ENCODE assay signal across 16 cellular contexts in the genomic region with DNA sequence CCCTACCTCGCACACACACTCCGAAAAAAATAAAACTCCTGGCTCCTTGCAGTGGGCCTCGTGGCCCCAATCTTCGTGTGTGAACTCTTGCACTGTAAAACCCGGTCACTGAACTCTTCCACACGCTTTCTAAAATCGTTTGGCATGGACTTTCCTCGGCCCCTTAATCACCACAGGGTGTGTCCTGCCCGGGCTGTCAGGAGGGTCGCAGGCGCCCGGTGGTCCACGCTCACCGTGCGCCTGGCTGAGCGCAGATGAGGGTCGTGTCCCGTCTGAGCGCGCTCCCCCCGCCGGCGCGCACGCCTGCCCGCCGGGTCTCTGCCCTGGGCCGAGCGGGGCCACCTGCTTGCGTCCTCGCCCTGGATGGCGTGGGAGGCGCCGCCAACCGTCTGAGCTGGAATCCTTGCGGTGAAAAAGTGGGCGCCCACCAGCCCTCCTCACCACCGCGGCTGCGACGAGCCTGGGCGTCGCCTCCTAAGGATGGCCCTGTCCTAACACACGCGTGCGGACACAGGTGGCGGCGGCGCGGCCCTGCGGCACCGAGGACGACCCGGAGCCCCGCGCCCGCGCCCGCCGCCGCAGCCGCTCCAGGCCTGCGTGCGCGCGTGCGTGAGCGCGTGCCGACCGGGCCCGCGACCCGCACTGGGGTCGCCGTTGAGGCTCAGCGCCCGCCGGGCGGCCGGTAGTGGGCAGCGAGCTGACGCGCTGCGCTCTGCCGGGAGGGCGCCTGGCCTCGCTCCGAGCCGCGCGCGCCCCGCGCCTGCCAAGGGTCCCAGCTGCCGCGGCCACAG.
DNase-seq lines count a peak whose midpoint lies in the region; ATAC-seq, FAIRE-seq and TF ChIP-seq lines count a peak whose summit lies in the region.
"Had no signal": no experiment of that assay in that cellular context is flagged by ENCODE, and none has a peak within 500 bp of the region (broad histone marks: within the 10 kb centered on the region; RNA-seq: fewer than 3 reads in every experiment).

No MANE protein-coding gene starts in this region.

- peaks cover 18% of the 10 kb centered on the region for H3K27me3 ChIP-seq in CD8-positive, alpha-beta memory T cell (ENCODE audit: insufficient read depth, low read length, poor library complexity, severe bottlenecking)
- peaks cover 61% of the 10 kb centered on the region for H3K27me3 ChIP-seq in HUES64 (ENCODE audit: insufficient read depth, low read length)
- H3K27me3 ChIP-seq in endothelial cell of umbilical vein (ENCODE audit: control insufficient read depth in 2 of 2, insufficient read depth in 2 of 2, low read length in 2 of 2) = peaks cover 29 to 31% of the 10 kb centered on the region in 2 experiments
- no peaks in the 10 kb centered on the region for H3K27me3 ChIP-seq in body of pancreas

- no TSS peak for BruUV-seq in endothelial cell of umbilical vein (replicated peaks; lab: Mats Ljungman, UMichigan)

- no peak overlapping the region for H3K4me2 ChIP-seq in endothelial cell of umbilical vein (ENCODE audit: insufficient read depth, low read length)

- POLR2A ChIA-PET in CD8-positive, alpha-beta memory T cell (lab: Charles Lee) = no interaction called here
- POLR2A ChIA-PET in endothelial cell of umbilical vein (lab: Charles Lee) = no interaction called here

- H3K9me1 ChIP-seq in endothelial cell of umbilical vein (replicated peaks; ENCODE audit: control insufficient read depth, extremely low read depth, insufficient read depth, low read length) = no peaks in the 10 kb centered on the region

- TF ChIP-seq POLR2A in endothelial cell of umbilical vein (IDR thresholded peaks at IDR 0.05; ENCODE audit: low read depth, low read length) (no peak), body of pancreas (IDR thresholded peaks at IDR 0.05) (no peak)

- peaks cover 10 to 15% (median 12%) of the 10 kb centered on the region in 3 donors for H3K4me1 Mint-ChIP-seq in CD8-positive, alpha-beta memory T cell
- peaks cover 17% of the 10 kb centered on the region for H3K4me1 Mint-ChIP-seq in nephron progenitor cell

- no peak overlapping the region for H3K27ac Mint-ChIP-seq in CD8-positive, alpha-beta memory T cell
- H3K27ac Mint-ChIP-seq in nephron progenitor cell = no peak overlapping the region
- H3K27ac Mint-ChIP-seq: stimulated activated memory B cell treated with anti-CD40 and anti-IgM and Interleukin-4, amounts not matched to agents 10 μg/mL and 1 μg/mL and 100 μg/mL, for 72 hours had no signal

- no peaks in the 10 kb centered on the region for H3K9me3 ChIP-seq in CD8-positive, alpha-beta memory T cell (ENCODE audit: low read length)
- H3K9me3 ChIP-seq in HUES64 (ENCODE audit: insufficient read depth, low read depth, low read length) (no peaks in the 10 kb centered on the region), endothelial cell of umbilical vein (replicated peaks; ENCODE audit: control insufficient read depth, insufficient read depth, low read length) (no peaks in the 10 kb centered on the region), body of pancreas (no peaks in the 10 kb centered on the region)
- H3K9me3 ChIP-seq: BE2C, prostate gland had no signal

- no peak overlapping the region for H3K4me3 ChIP-seq in CD8-positive, alpha-beta memory T cell (ENCODE audit: low read length)
- H3K4me3 ChIP-seq in HUES64 (ENCODE audit: low read length) = peak overlapping the region; percentile 46
- H3K4me3 ChIP-seq in endothelial cell of umbilical vein (replicated peaks in 1 of 3; ENCODE audit: insufficient read depth in 1 of 3, low read depth in 1 of 3, low read length in 3 of 3) = no peak overlapping the region
- H3K4me3 ChIP-seq in body of pancreas = no peak overlapping the region

- no peak for DNase-seq in CD8-positive, alpha-beta memory T cell
- DNase-seq in endothelial cell of umbilical vein (ENCODE audit: low read depth, low spot score) (no peak), nephron progenitor cell (peak; percentile 60), body of pancreas (no peak), dedifferentiated amniotic fluid mesenchymal stem cell (ENCODE audit: extremely low spot score) (no peak)
- DNase-seq: activated CD4-positive, CD25-positive, alpha-beta regulatory T cell; amniotic stem cell; BE2C; effector memory CD4-positive, alpha-beta T cell; NCI-H2029 had no signal

- H3K27ac ChIP-seq in CD8-positive, alpha-beta memory T cell (ENCODE audit: low read depth, low read length) = no peak overlapping the region
- no peak overlapping the region for H3K27ac ChIP-seq in HUES64 (ENCODE audit: low read depth, low read length)
- H3K27ac ChIP-seq in endothelial cell of umbilical vein (ENCODE audit: insufficient read depth, low read depth, low read length) = no peak overlapping the region
- no peak overlapping the region for H3K27ac ChIP-seq in body of pancreas
- H3K27ac ChIP-seq: prostate gland had no signal

- no peaks in the 10 kb centered on the region for H3K9me3 Mint-ChIP-seq in CD8-positive, alpha-beta memory T cell
- peaks cover 10% of the 10 kb centered on the region for H3K9me3 Mint-ChIP-seq in nephron progenitor cell

- no peaks in the 10 kb centered on the region for H3K4me1 ChIP-seq in CD8-positive, alpha-beta memory T cell (ENCODE audit: insufficient read depth, low read length)
- H3K4me1 ChIP-seq in HUES64 (ENCODE audit: insufficient read depth, low read length) = peaks cover 32% of the 10 kb centered on the region
- no peaks in the 10 kb centered on the region for H3K4me1 ChIP-seq in endothelial cell of umbilical vein (ENCODE audit: control insufficient read depth, extremely low read depth, insufficient read depth, low read length)
- peaks cover 10% of the 10 kb centered on the region for H3K4me1 ChIP-seq in body of pancreas
- H3K4me1 ChIP-seq: BE2C, prostate gland had no signal

- dilution Hi-C loops in endothelial cell of umbilical vein (cut with MboI; ENCODE audit: extremely low pct_ligation_motif_present, low sequenced_read_pairs) = no loop called here

- WGBS in HUES64 = 5% methylated on average over 97 of the region's 97 CpGs
- WGBS in body of pancreas, 2 donors = 17 to 25% methylated on average over 4 to 48 of the region's 97 CpGs

- ATAC-seq in GM18867 (IDR thresholded peaks at IDR 0.05; ENCODE audit: unreplicated experiment) = no peak
- ATAC-seq in body of pancreas = no peak
- no peak for ATAC-seq in HG03432 (IDR thresholded peaks at IDR 0.05; ENCODE audit: unreplicated experiment)
- ATAC-seq: stimulated activated memory B cell treated with anti-CD40 and anti-IgM and Interleukin-4, amounts not matched to agents 10 μg/mL and 1 μg/mL and 100 μg/mL, for 72 hours had no signal

- FAIRE-seq in endothelial cell of umbilical vein (lab: Jason Lieb, UNC) = no peak
- FAIRE-seq: G401.6 had no signal

- H2AFZ ChIP-seq in endothelial cell of umbilical vein (ENCODE audit: low read depth, low read length) = no peak overlapping the region

- H3K36me3 Mint-ChIP-seq in CD8-positive, alpha-beta memory T cell = peaks cover 0 to 2% (median 0%) of the 10 kb centered on the region in 3 donors
- H3K36me3 Mint-ChIP-seq in nephron progenitor cell (ENCODE audit: low read depth) = no peaks in the 10 kb centered on the region
- H3K36me3 Mint-ChIP-seq: stimulated activated memory B cell treated with anti-CD40 and anti-IgM and Interleukin-4, amounts not matched to agents 10 μg/mL and 1 μg/mL and 100 μg/mL, for 72 hours had no signal

- H3K4me3 Mint-ChIP-seq in CD8-positive, alpha-beta memory T cell = peak overlapping the region in 5 of 7 donors; percentile 35 to 54 (median 43)
- no peak overlapping the region for H3K4me3 Mint-ChIP-seq in nephron progenitor cell

- no peaks in the 10 kb centered on the region for H3K79me2 ChIP-seq in endothelial cell of umbilical vein (ENCODE audit: control insufficient read depth, insufficient read depth, low read length)

- H3K27me3 Mint-ChIP-seq in CD8-positive, alpha-beta memory T cell = peaks cover 49 to 67% of the 10 kb centered on the region in 2 donors
- H3K27me3 Mint-ChIP-seq in nephron progenitor cell (ENCODE audit: low read depth, poor library complexity) = peaks cover 94% of the 10 kb centered on the region

- H3K9ac ChIP-seq in HUES64 (ENCODE audit: low read depth, low read length) = no peak overlapping the region
- no peak overlapping the region for H3K9ac ChIP-seq in endothelial cell of umbilical vein (replicated peaks; ENCODE audit: extremely low read depth, insufficient read depth, low read length)

- H3K36me3 ChIP-seq in CD8-positive, alpha-beta memory T cell (ENCODE audit: insufficient read depth, low read length) = no peaks in the 10 kb centered on the region
- H3K36me3 ChIP-seq in HUES64 (ENCODE audit: insufficient read depth, low read length) (no peaks in the 10 kb centered on the region), endothelial cell of umbilical vein (ENCODE audit: control insufficient read depth in 2 of 2, extremely low read depth in 1 of 2, insufficient read depth in 2 of 2, low read length in 2 of 2) (no peaks in the 10 kb centered on the region), body of pancreas (replicated peaks in 1 of 2; ENCODE audit: insufficient read depth in 1 of 2, low read depth in 2 of 2) (no peaks in the 10 kb centered on the region)
- H3K36me3 ChIP-seq: BE2C, prostate gland had no signal

- no peaks in the 10 kb centered on the region for H4K20me1 ChIP-seq in endothelial cell of umbilical vein (replicated peaks; ENCODE audit: control insufficient read depth, extremely low read depth, insufficient read depth, low read length)

- no peak for TF ChIP-seq CTCF in endothelial cell of umbilical vein (IDR thresholded peaks at IDR 0.05; ENCODE audit: extremely low read depth in 1 of 2, insufficient read depth in 1 of 2, low read depth in 1 of 2, low read length in 2 of 2)
- TF ChIP-seq CTCF in nephron progenitor cell (IDR thresholded peaks at IDR 0.05) = no peak
- no peak for TF ChIP-seq CTCF in body of pancreas (IDR thresholded peaks at IDR 0.05)

- intact Hi-C loops in endothelial cell of umbilical vein (cut with micrococcal nuclease) = no loop called here
- intact Hi-C loops in body of pancreas (cut with DNase I) = no loop called here

- CTCF ChIA-PET in CD8-positive, alpha-beta memory T cell (lab: Charles Lee) = no interaction called here
- CTCF ChIA-PET in endothelial cell of umbilical vein (lab: Charles Lee) = no interaction called here

TF ChIP-seq in endothelial cell of umbilical vein, 7 proteins besides CTCF, POLR2A, EP300 and RAD21:
- no peak for TF ChIP-seq JUN (IDR thresholded peaks at IDR 0.05; ENCODE audit: borderline replicate concordance, insufficient read depth, insufficient read length, low read depth)
- TF ChIP-seq EZH2 (IDR thresholded peaks at IDR 0.05; ENCODE audit: borderline replicate concordance, low read depth, low read length, severe bottlenecking) = peak; percentile 11
